20 cellular contexts compared by ENCODE assay signal in genomic region chr14:51070732-51071131, GRCh38. TPM values are rescaled to one million over a fixed set of nuclear protein-coding genes. Genes with fewer than 3 reads are reported as not detected.
A peak's percentile ranks its signal among the peaks of the same experiment; 100 is the strongest.
DNase-seq lines count a peak whose midpoint lies in the region; ATAC-seq, FAIRE-seq and TF ChIP-seq lines count a peak whose summit lies in the region.
"Had no signal": no experiment of that assay in that cellular context is flagged by ENCODE, and none has a peak within 500 bp of the region (broad histone marks: within the 10 kb centered on the region; RNA-seq: fewer than 3 reads in every experiment).

No MANE protein-coding gene starts in this region.

- H3K9me1 ChIP-seq in IMR-90 (ENCODE audit: insufficient read depth, low read length), result no peaks in the 10 kb centered on the region

- H3K4me3 ChIP-seq in IMR-90 (ENCODE audit: insufficient read depth, low read depth, low read length) (no peak overlapping the region), astrocyte (ENCODE audit: insufficient read depth, low read depth, low read length) (no peak overlapping the region)
- H3K4me3 ChIP-seq: BLaER1, GM23338 had no signal

- H2BK15ac ChIP-seq in IMR-90 (ENCODE audit: low read depth, low read length), result no peak overlapping the region

- peaks cover 2% of the 10 kb centered on the region for H3K9me3 Mint-ChIP-seq in astrocyte (ENCODE audit: unreplicated experiment)
- H3K9me3 Mint-ChIP-seq in effector memory CD8-positive, alpha-beta T cell, result no peaks in the 10 kb centered on the region
- H3K9me3 Mint-ChIP-seq: CD8-positive, alpha-beta T cell; GM23338 had no signal

- no peak for TF ChIP-seq RAD21 in IMR-90 (IDR thresholded peaks at IDR 0.05; ENCODE audit: low read length)

- H2AFZ ChIP-seq in IMR-90 (replicated peaks; ENCODE audit: low read length, poor library complexity) (no peak overlapping the region), astrocyte (ENCODE audit: low read depth, low read length) (no peak overlapping the region)
- H2AFZ ChIP-seq: GM23338 had no signal

- no peak overlapping the region for H3K23ac ChIP-seq in IMR-90 (ENCODE audit: low read depth, low read length)

- POLR2A ChIA-PET in IMR-90 (lab: Charles Lee; ENCODE audit: unreplicated experiment), result no interaction called here

- H4K91ac ChIP-seq in IMR-90 (ENCODE audit: insufficient read depth, low read depth, low read length), result no peak overlapping the region

- no peak for TF ChIP-seq CTCF in IMR-90 (conservative IDR thresholded peaks at IDR 0.05; ENCODE audit: low read depth, low read length)
- TF ChIP-seq CTCF in astrocyte (IDR thresholded peaks at IDR 0.05; ENCODE audit: insufficient read depth, low read depth, low read length), result no peak

- no peaks in the 10 kb centered on the region for H3K27me3 Mint-ChIP-seq in astrocyte (ENCODE audit: low read depth, unreplicated experiment)
- H3K27me3 Mint-ChIP-seq in effector memory CD8-positive, alpha-beta T cell, result peaks cover 22 to 38% of the 10 kb centered on the region in 2 donors

- no peak overlapping the region for H3K9ac ChIP-seq in IMR-90 (ENCODE audit: low read depth, low read length)
- H3K9ac ChIP-seq in astrocyte (ENCODE audit: low read length), result no peak overlapping the region
- H3K9ac ChIP-seq: BLaER1, KMS-11 had no signal

- no peaks in the 10 kb centered on the region for H4K20me1 ChIP-seq in IMR-90 (ENCODE audit: insufficient read depth, low read length)
- no peaks in the 10 kb centered on the region for H4K20me1 ChIP-seq in astrocyte (ENCODE audit: insufficient read depth, low read length)
- H4K20me1 ChIP-seq: BLaER1 had no signal

- H3K4me2 ChIP-seq in IMR-90 (ENCODE audit: low read depth, low read length), result no peak overlapping the region
- H3K4me2 ChIP-seq in astrocyte (ENCODE audit: low read length), result no peak overlapping the region
- H3K4me2 ChIP-seq: BLaER1, GM23338, KMS-11 had no signal

- ATAC-seq in IMR-90 (ENCODE audit: low read depth) (no peak), HG02759 (IDR thresholded peaks at IDR 0.05; ENCODE audit: unreplicated experiment) (no peak)
- ATAC-seq in effector memory CD8-positive, alpha-beta T cell (replicated peaks), result no peak
- ATAC-seq: CD8-positive, alpha-beta T cell; GM23338 had no signal

- no peaks in the 10 kb centered on the region for H3K36me3 ChIP-seq in IMR-90 (ENCODE audit: control insufficient read depth, insufficient read depth, low read length)
- no peaks in the 10 kb centered on the region for H3K36me3 ChIP-seq in astrocyte (ENCODE audit: insufficient read depth, low read length)
- H3K36me3 ChIP-seq: BLaER1 had no signal

- TF ChIP-seq POLR2A in IMR-90 (IDR thresholded peaks at IDR 0.05; ENCODE audit: low read depth, low read length), result no peak

- no TSS peak for BruUV-seq in IMR-90 (replicated peaks; lab: Mats Ljungman, UMichigan)

- dilution Hi-C loops in IMR-90 (cut with HindIII; ENCODE audit: low sequenced_read_pairs, unreplicated experiment), result no loop called here

- H3K79me2 ChIP-seq in astrocyte (ENCODE audit: insufficient read depth, low read length), result no peaks in the 10 kb centered on the region

- no peak overlapping the region for H2AK9ac ChIP-seq in IMR-90 (replicated peaks; ENCODE audit: low read depth, low read length, poor library complexity)

- no peak overlapping the region for H2AK5ac ChIP-seq in IMR-90 (ENCODE audit: low read depth, low read length)

- peak overlapping the region; percentile 27 for H3K27ac Mint-ChIP-seq in astrocyte (ENCODE audit: unreplicated experiment)
- no peak overlapping the region for H3K27ac Mint-ChIP-seq in effector memory CD8-positive, alpha-beta T cell
- H3K27ac Mint-ChIP-seq: CD14-positive monocyte; CD8-positive, alpha-beta T cell; GM23338 had no signal

- no peak overlapping the region for H3K14ac ChIP-seq in IMR-90 (replicated peaks; ENCODE audit: low read depth, low read length)

- no peak overlapping the region for H4K8ac ChIP-seq in IMR-90 (ENCODE audit: low read depth in 2 of 2, low read length in 2 of 2)

- no peak overlapping the region for H3K4me3 Mint-ChIP-seq in astrocyte (ENCODE audit: unreplicated experiment)
- H3K4me3 Mint-ChIP-seq in effector memory CD8-positive, alpha-beta T cell, result no peak overlapping the region
- H3K4me3 Mint-ChIP-seq: CD14-positive monocyte; CD8-positive, alpha-beta T cell; GM23338 had no signal

- CTCF ChIA-PET in IMR-90 (lab: Yijun Ruan, JAX), result no interaction called here

- no peak overlapping the region for H4K5ac ChIP-seq in IMR-90 (ENCODE audit: low read depth, low read length)

- FAIRE-seq in astrocyte (lab: Jason Lieb, UNC), result no peak
- FAIRE-seq: A204.1, GM12891, GM19239, H54 had no signal

- H3K79me1 ChIP-seq in IMR-90 (ENCODE audit: low read depth in 1 of 2, low read length in 2 of 2), result no peaks in the 10 kb centered on the region

- H2BK120ac ChIP-seq in IMR-90 (ENCODE audit: low read depth, low read length), result no peak overlapping the region

- H3K27me3 ChIP-seq in IMR-90 (ENCODE audit: control insufficient read depth, insufficient read depth, low read length) (peaks cover 23% of the 10 kb centered on the region), astrocyte (ENCODE audit: insufficient read depth, low read length) (no peaks in the 10 kb centered on the region)
- H3K27me3 ChIP-seq: BLaER1 had no signal

- in situ Hi-C loops in IMR-90 (cut with MboI; ENCODE audit: low sequenced_read_pairs), result no loop called here

- H3K18ac ChIP-seq in IMR-90 (ENCODE audit: low read depth, low read length), result no peak overlapping the region

- H3K9me3 ChIP-seq in IMR-90 (ENCODE audit: control insufficient read depth, insufficient read depth, low read length) (no peaks in the 10 kb centered on the region), astrocyte (ENCODE audit: insufficient read depth, low read depth, low read length) (no peaks in the 10 kb centered on the region)

- peaks cover 2% of the 10 kb centered on the region for H3K36me3 Mint-ChIP-seq in astrocyte (ENCODE audit: low read depth, unreplicated experiment)
- no peaks in the 10 kb centered on the region for H3K36me3 Mint-ChIP-seq in effector memory CD8-positive, alpha-beta T cell (ENCODE audit: insufficient read depth)
- H3K36me3 Mint-ChIP-seq: CD14-positive monocyte; CD8-positive, alpha-beta T cell had no signal

- H3K56ac ChIP-seq in IMR-90 (ENCODE audit: extremely low read depth, insufficient read depth, low read length), result no peak overlapping the region

- no peak overlapping the region for H3K27ac ChIP-seq in IMR-90 (ENCODE audit: insufficient read depth, low read length)
- no peak overlapping the region for H3K27ac ChIP-seq in astrocyte (ENCODE audit: low read depth, low read length)
- H3K27ac ChIP-seq: BLaER1, KMS-11 had no signal

- H3K4me1 ChIP-seq in IMR-90 (ENCODE audit: control insufficient read depth, insufficient read depth, low read length), result no peaks in the 10 kb centered on the region
- H3K4me1 ChIP-seq in astrocyte (ENCODE audit: insufficient read depth, low read length), result no peaks in the 10 kb centered on the region
- H3K4me1 ChIP-seq: BLaER1 had no signal

- H3K4ac ChIP-seq in IMR-90 (ENCODE audit: low read depth, low read length), result no peak overlapping the region

- WGBS in IMR-90 (ENCODE audit: extremely low coverage in 2 of 2, insufficient read length in 1 of 2), 2 experiments, result 100% methylated on average over 1 of the region's 4 CpGs; no CpG with 5 or more reads in 1 of the 2 experiments

- no peak overlapping the region for H2BK5ac ChIP-seq in IMR-90 (ENCODE audit: low read depth, low read length, poor library complexity, severe bottlenecking)

- intact Hi-C loops in IMR-90 (cut with micrococcal nuclease), result no loop called here

- no peak overlapping the region for H2BK20ac ChIP-seq in IMR-90 (ENCODE audit: low read depth, low read length)

- peaks cover 9% of the 10 kb centered on the region for H3K4me1 Mint-ChIP-seq in astrocyte (ENCODE audit: low read depth, unreplicated experiment)
- no peaks in the 10 kb centered on the region for H3K4me1 Mint-ChIP-seq in effector memory CD8-positive, alpha-beta T cell (ENCODE audit: low read depth in 2 of 2)
- H3K4me1 Mint-ChIP-seq: CD14-positive monocyte had no signal

- DNase-seq in EH (ENCODE audit: low read depth) (peak; percentile 42), IMR-90 (peak; percentile 2), astrocyte (ENCODE audit: low read depth) (no peak), NCI-H1092 (lab: John Stamatoyannopoulos, UW) (no peak), NOMO-1 (lab: John Stamatoyannopoulos, UW; ENCODE audit: unreplicated experiment in 2 of 2) (no peak)
- no peak for DNase-seq in effector memory CD8-positive, alpha-beta T cell
- DNase-seq: Calu3; CD8-positive, alpha-beta T cell; DMS79 treated with DMSO at 0.1 percent for 48 hours; EL; HCEC 1CT had no signal

TF ChIP-seq in IMR-90, 13 proteins besides CTCF, POLR2A, EP300 and RAD21:
- peak; percentile 57 for TF ChIP-seq MAFK (IDR thresholded peaks at IDR 0.05; ENCODE audit: low read depth, low read length)
- no peak for TF ChIP-seq SMC3 (IDR thresholded peaks at IDR 0.05; ENCODE audit: low read depth, low read length)

RNA-seq across cellular contexts. Expression of gene TRIM9, which starts 24.2 kb away (rescaled TPM):
- total RNA-seq in IMR-90 (2012; rRNA removed) (under 0.01 TPM in 2 replicates), astrocyte (4.7 and 5.7 TPM in 2 replicates)
- polyA plus RNA-seq in IMR-90 (2012; rRNA removed), result 0.09 and 0.24 TPM in 2 replicates
- polyA plus RNA-seq in IMR-90 (2012; cell fraction: cytosol; rRNA removed), result 0.04 and 0.09 TPM in 2 replicates
- polyA plus RNA-seq in IMR-90 (2012; cell fraction: nucleus; rRNA removed; ENCODE audit: low replicate concordance), result 0.14 and 0.30 TPM in 2 replicates
- polyA plus RNA-seq: CD14-positive monocyte had no signal

Comparison
In these comparisons a context has a peak if more than half of its experiments do, and no peak if none do; other contexts are left out.
1. DNase-seq: peak in EH (single experiment) and IMR-90 (single experiment); none in astrocyte (single experiment), NCI-H1092 (single experiment), effector memory CD8-positive, alpha-beta T cell (0 of 3) and NOMO-1 (0 of 2).